ENCODE assay signal across 22 cellular contexts in genomic region chr6:107398005-107398404, GRCh38.
"Had no signal": no experiment of that assay in that cellular context is flagged by ENCODE, and none has a peak within 500 bp of the region (broad histone marks: within the 10 kb centered on the region; RNA-seq: fewer than 3 reads in every experiment).

No MANE protein-coding gene starts in this region.

- DNase-seq: dorsolateral prefrontal cortex; effector CD4-positive, alpha-beta T cell; gastrocnemius medialis; head of caudate nucleus; left ventricle myocardium superior; lower lobe of right lung; naive thymus-derived CD8-positive, alpha-beta T cell; nephron progenitor cell; nucleus accumbens; psoas muscle; right cardiac atrium; sigmoid colon; stimulated activated CD4-positive, alpha-beta T cell treated with anti-CD3 and anti-CD28 coated beads, Interleukin-2, amount 100 ng/mL, for 24 hours; stimulated activated CD4-positive, alpha-beta T cell treated with anti-CD3 and anti-CD28 coated beads, Interleukin-4, amount 100 ng/mL, for 24 hours; stimulated activated naive CD4-positive, alpha-beta T cell treated with Interleukin-2 at 50 U/mL for 16 hours; stomach; thyroid gland; trophoblast cell had no signal

- ATAC-seq: gastrocnemius medialis; left ventricle myocardium superior; lower lobe of right lung; naive thymus-derived CD8-positive, alpha-beta T cell; psoas muscle; right cardiac atrium; stimulated activated effector memory CD8-positive, alpha-beta T cell treated with anti-CD3 and anti-CD28 coated beads, Interleukin-12 subunit alpha, Interleukin-12 subunit beta, amount 100 ng/mL, for 72 hours had no signal

- H3K27ac ChIP-seq: dorsolateral prefrontal cortex, epithelial cell of prostate, esophagus muscularis mucosa, gastrocnemius medialis, lower lobe of right lung, psoas muscle, sigmoid colon, stomach, thyroid gland, vagina had no signal
